ENCODE assay signal across 12 cellular contexts in the genomic region with DNA sequence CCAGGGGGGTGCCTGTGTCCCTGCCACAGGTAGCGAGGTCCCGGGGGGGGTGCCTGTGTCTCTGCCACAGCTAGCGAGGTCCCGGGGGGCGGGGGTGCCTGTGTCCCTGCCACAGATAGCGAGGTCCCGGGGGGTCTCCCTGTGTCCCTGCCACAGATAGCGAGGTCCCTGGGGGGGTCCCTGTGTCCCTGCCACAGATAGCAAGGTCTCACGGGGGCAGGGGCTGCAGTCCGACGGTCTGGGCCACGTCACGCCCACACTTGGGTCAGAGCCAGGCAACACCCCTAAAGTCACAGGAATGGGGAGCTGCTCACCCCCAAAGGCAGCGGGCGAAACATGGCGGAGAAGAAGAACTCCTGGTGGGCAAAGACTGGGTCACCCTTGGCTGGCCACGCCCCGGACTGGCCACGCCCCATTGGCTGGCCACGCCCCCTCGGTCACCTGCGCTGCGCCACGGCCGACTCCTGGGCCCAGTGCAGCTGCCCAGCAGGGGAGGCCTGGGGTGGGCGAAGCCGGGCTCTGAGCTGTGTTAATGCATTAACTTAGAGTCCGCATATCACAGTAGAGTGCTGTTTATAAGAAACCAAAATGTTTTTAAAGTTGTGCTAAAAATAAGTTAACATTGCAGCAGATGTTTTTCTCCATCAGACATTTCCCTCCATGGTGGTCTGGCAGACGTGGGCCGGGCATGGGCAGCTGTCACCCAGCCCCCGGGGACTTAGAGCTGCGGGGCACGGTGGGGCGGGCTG. TPM values are rescaled to one million over a fixed set of nuclear protein-coding genes. Genes with fewer than 3 reads are reported as not detected.
DNase-seq lines count a peak whose midpoint lies in the region; ATAC-seq and TF ChIP-seq lines count a peak whose summit lies in the region.
"Had no signal": no experiment of that assay in that cellular context is flagged by ENCODE, and none has a peak within 500 bp of the region (broad histone marks: within the 10 kb centered on the region; RNA-seq: fewer than 3 reads in every experiment).

No MANE protein-coding gene starts in this region.

- no peaks in the 10 kb centered on the region for H4K20me1 ChIP-seq in IMR-90 (ENCODE audit: insufficient read depth, low read length)
- H4K20me1 ChIP-seq in neural progenitor cell (ENCODE audit: low read depth), result no peaks in the 10 kb centered on the region

- no peak overlapping the region for H3K4me2 ChIP-seq in IMR-90 (ENCODE audit: low read depth, low read length)
- H3K4me2 ChIP-seq in neural progenitor cell, result no peak overlapping the region

- H3K56ac ChIP-seq in IMR-90 (ENCODE audit: extremely low read depth, insufficient read depth, low read length), result no peak overlapping the region

- H3K27ac Mint-ChIP-seq in neural progenitor cell, result no peak overlapping the region
- no peak overlapping the region for H3K27ac Mint-ChIP-seq in activated T-helper 1 cell treated with anti-CD3 and anti-CD28 coated beads, Interleukin-12 subunit alpha, Interleukin-12 subunit beta, Interleukin-2, Interleukin-4 antibody, amounts not matched to agents 30 ng/mL and 10 ng/mL and 1 ng/mL, durations not matched to agents 14 hours and 24 hours and 36 hours

- no peak overlapping the region for H2BK15ac ChIP-seq in IMR-90 (ENCODE audit: low read depth, low read length)

- no peak overlapping the region for H3K4me3 Mint-ChIP-seq in neural progenitor cell
- H3K4me3 Mint-ChIP-seq in activated T-helper 1 cell treated with anti-CD3 and anti-CD28 coated beads, Interleukin-12 subunit alpha, Interleukin-12 subunit beta, Interleukin-2, Interleukin-4 antibody, amounts not matched to agents 30 ng/mL and 10 ng/mL and 1 ng/mL, durations not matched to agents 14 hours and 24 hours and 36 hours, result no peak overlapping the region

- no peak overlapping the region for H3K14ac ChIP-seq in IMR-90 (replicated peaks; ENCODE audit: low read depth, low read length)

- TF ChIP-seq CTCF in GM10248 (IDR thresholded peaks at IDR 0.05; ENCODE audit: control extremely low read depth, extremely low read depth, low read depth, missing control alignments) (no peak), IMR-90 (conservative IDR thresholded peaks at IDR 0.05; ENCODE audit: low read depth, low read length) (no peak), RWPE1 (conservative IDR thresholded peaks at IDR 0.05; ENCODE audit: low read depth) (no peak), neural progenitor cell (IDR thresholded peaks at IDR 0.05) (no peak)

- no peaks in the 10 kb centered on the region for H3K27me3 ChIP-seq in IMR-90 (ENCODE audit: control insufficient read depth, insufficient read depth, low read length)
- H3K27me3 ChIP-seq in neural progenitor cell, result peaks cover under 1% of the 10 kb centered on the region
- H3K27me3 ChIP-seq: MG63 had no signal

- CTCF ChIA-PET in GM10248 (lab: Yijun Ruan, JAX) (interaction anchor here (1.8 kb wide), 1 partner anchor 14 kb away, joined by 6 read pairs; no protein-coding TSS in a partner anchor), IMR-90 (lab: Yijun Ruan, JAX) (no interaction called here), RWPE1 (lab: Yijun Ruan, JAX) (interaction anchor here (0.6 to 1.4 kb wide), 2 partner anchors 15 to 736 kb away, joined by 3 to 9 read pairs; no protein-coding TSS in a partner anchor)

- no peaks in the 10 kb centered on the region for H3K9me3 Mint-ChIP-seq in neural progenitor cell
- H3K9me3 Mint-ChIP-seq in activated T-helper 1 cell treated with anti-CD3 and anti-CD28 coated beads, Interleukin-12 subunit alpha, Interleukin-12 subunit beta, Interleukin-2, Interleukin-4 antibody, amounts not matched to agents 30 ng/mL and 10 ng/mL and 1 ng/mL, durations not matched to agents 14 hours and 24 hours and 36 hours, result no peaks in the 10 kb centered on the region

- H3K9ac ChIP-seq in IMR-90 (ENCODE audit: low read depth, low read length), result no peak overlapping the region
- no peak overlapping the region for H3K9ac ChIP-seq in neural progenitor cell

- H4K91ac ChIP-seq in IMR-90 (ENCODE audit: insufficient read depth, low read depth, low read length), result no peak overlapping the region

- no peak overlapping the region for H2AK9ac ChIP-seq in IMR-90 (replicated peaks; ENCODE audit: low read depth, low read length, poor library complexity)

- H3K9me1 ChIP-seq in IMR-90 (ENCODE audit: insufficient read depth, low read length), result no peaks in the 10 kb centered on the region

- H3K36me3 Mint-ChIP-seq in neural progenitor cell, result no peaks in the 10 kb centered on the region
- H3K36me3 Mint-ChIP-seq in activated T-helper 1 cell treated with anti-CD3 and anti-CD28 coated beads, Interleukin-12 subunit alpha, Interleukin-12 subunit beta, Interleukin-2, Interleukin-4 antibody, amounts not matched to agents 30 ng/mL and 10 ng/mL and 1 ng/mL, durations not matched to agents 14 hours and 24 hours and 36 hours (ENCODE audit: low read depth), result no peaks in the 10 kb centered on the region

- TF ChIP-seq POLR2A in IMR-90 (IDR thresholded peaks at IDR 0.05; ENCODE audit: low read depth, low read length), result no peak

- BruUV-seq in IMR-90 (replicated peaks; lab: Mats Ljungman, UMichigan), result no TSS peak

- H3K27me3 Mint-ChIP-seq in neural progenitor cell (ENCODE audit: insufficient read depth, low read depth), result no peaks in the 10 kb centered on the region
- peaks cover 3% of the 10 kb centered on the region for H3K27me3 Mint-ChIP-seq in activated T-helper 1 cell treated with anti-CD3 and anti-CD28 coated beads, Interleukin-12 subunit alpha, Interleukin-12 subunit beta, Interleukin-2, Interleukin-4 antibody, amounts not matched to agents 30 ng/mL and 10 ng/mL and 1 ng/mL, durations not matched to agents 14 hours and 24 hours and 36 hours (ENCODE audit: insufficient read depth)

- no peaks in the 10 kb centered on the region for H3F3A ChIP-seq in neural progenitor cell (ENCODE audit: low read depth)

- H2BK120ac ChIP-seq in IMR-90 (ENCODE audit: low read depth, low read length), result no peak overlapping the region

- intact Hi-C loops in IMR-90 (cut with micrococcal nuclease), result no loop called here
- intact Hi-C loops in activated T-helper 1 cell treated with anti-CD3 and anti-CD28 coated beads, Interleukin-12 subunit alpha, Interleukin-12 subunit beta, Interleukin-2, Interleukin-4 antibody, amounts not matched to agents 30 ng/mL and 10 ng/mL and 1 ng/mL, durations not matched to agents 14 hours and 24 hours and 36 hours (cut with micrococcal nuclease), result loop anchor here (10.0 kb wide), 1 partner anchor 95 kb away; no protein-coding TSS in a partner anchor

- in situ Hi-C loops in IMR-90 (cut with MboI; ENCODE audit: low sequenced_read_pairs), result no loop called here

- TF ChIP-seq RAD21 in IMR-90 (IDR thresholded peaks at IDR 0.05; ENCODE audit: low read length), result no peak

- H3K27ac ChIP-seq in IMR-90 (ENCODE audit: insufficient read depth, low read length) (no peak overlapping the region), RWPE1 (0 out of 2 replicates have a peak overlapping the region, but pooled peaks have one; percentile 4), neural progenitor cell (no peak overlapping the region)

- no peaks in the 10 kb centered on the region for H3K79me1 ChIP-seq in IMR-90 (ENCODE audit: low read depth in 1 of 2, low read length in 2 of 2)

- no peak overlapping the region for H2BK20ac ChIP-seq in IMR-90 (ENCODE audit: low read depth, low read length)

- no peak overlapping the region for H3K18ac ChIP-seq in IMR-90 (ENCODE audit: low read depth, low read length)

- peak; percentile 13; the same call in 1 of the 2 replicates for ATAC-seq in IMR-90 (ENCODE audit: low read depth)

- H3K4me1 Mint-ChIP-seq in neural progenitor cell, result no peaks in the 10 kb centered on the region
- no peaks in the 10 kb centered on the region for H3K4me1 Mint-ChIP-seq in activated T-helper 1 cell treated with anti-CD3 and anti-CD28 coated beads, Interleukin-12 subunit alpha, Interleukin-12 subunit beta, Interleukin-2, Interleukin-4 antibody, amounts not matched to agents 30 ng/mL and 10 ng/mL and 1 ng/mL, durations not matched to agents 14 hours and 24 hours and 36 hours (ENCODE audit: low read depth)

- peak; percentile 80 for DNase-seq in GM10248 (ENCODE audit: extremely low spot score)
- no peak for DNase-seq in IMR-90
- no peak for DNase-seq in RWPE1 (ENCODE audit: low spot score)
- peak; percentile 47 for DNase-seq in neural progenitor cell (ENCODE audit: low spot score)
- no peak for DNase-seq in activated T-helper 1 cell treated with anti-CD3 and anti-CD28 coated beads, Interleukin-12 subunit alpha, Interleukin-12 subunit beta, Interleukin-2, Interleukin-4 antibody, amounts not matched to agents 30 ng/mL and 10 ng/mL and 1 ng/mL, durations not matched to agents 14 hours and 24 hours and 36 hours (ENCODE audit: low spot score)
- no peak for DNase-seq in stimulated activated CD4-positive, alpha-beta T cell treated with anti-CD3 and anti-CD28 coated beads, Interleukin-2, amount 100 ng/mL, for 48 hours
- DNase-seq in Kasumi-1 (lab: John Stamatoyannopoulos, UW), result no peak
- DNase-seq: caudate nucleus, MG63, T-helper 1 cell had no signal

- no peak overlapping the region for H4K5ac ChIP-seq in IMR-90 (ENCODE audit: low read depth, low read length)

- POLR2A ChIA-PET in GM10248 (lab: Yijun Ruan, JAX) (no interaction called here), IMR-90 (lab: Charles Lee; ENCODE audit: unreplicated experiment) (no interaction called here), RWPE1 (lab: Yijun Ruan, JAX; ENCODE audit: low non-redundant PET) (interaction anchor here (0.7 kb wide), 1 partner anchor 218 kb away, joined by 4 read pairs; no protein-coding TSS in a partner anchor)

- H2BK5ac ChIP-seq in IMR-90 (ENCODE audit: low read depth, low read length, poor library complexity, severe bottlenecking), result no peak overlapping the region

- H3K23ac ChIP-seq in IMR-90 (ENCODE audit: low read depth, low read length), result no peak overlapping the region

- dilution Hi-C loops in IMR-90 (cut with HindIII; ENCODE audit: low sequenced_read_pairs, unreplicated experiment), result no loop called here

- 70% methylated on average over 12 of the region's 34 CpGs; no CpG with 5 or more reads in 1 of the 2 experiments for WGBS in IMR-90 (ENCODE audit: extremely low coverage in 2 of 2, insufficient read length in 1 of 2), 2 experiments

- no peak overlapping the region for H2AK5ac ChIP-seq in IMR-90 (ENCODE audit: low read depth, low read length)

- H3K4me1 ChIP-seq in IMR-90 (ENCODE audit: control insufficient read depth, insufficient read depth, low read length) (peaks cover 2% of the 10 kb centered on the region; the same call in 1 of the 2 replicates), neural progenitor cell (no peaks in the 10 kb centered on the region)

- H3K36me3 ChIP-seq in IMR-90 (ENCODE audit: control insufficient read depth, insufficient read depth, low read length) (no peaks in the 10 kb centered on the region), neural progenitor cell (no peaks in the 10 kb centered on the region)
- H3K36me3 ChIP-seq: MG63 had no signal

- H4K8ac ChIP-seq in IMR-90 (ENCODE audit: low read depth in 2 of 2, low read length in 2 of 2), result no peak overlapping the region

- H3K4me3 ChIP-seq in IMR-90 (ENCODE audit: insufficient read depth, low read depth, low read length), result no peak overlapping the region
- H3K4me3 ChIP-seq in neural progenitor cell, result no peak overlapping the region
- H3K4me3 ChIP-seq: MG63 had no signal

- no peak overlapping the region for H2AFZ ChIP-seq in IMR-90 (replicated peaks; ENCODE audit: low read length, poor library complexity)
- H2AFZ ChIP-seq in neural progenitor cell (replicated peaks), result no peak overlapping the region

- H3K4ac ChIP-seq in IMR-90 (ENCODE audit: low read depth, low read length), result no peak overlapping the region

- H3K9me3 ChIP-seq in IMR-90 (ENCODE audit: control insufficient read depth, insufficient read depth, low read length), result no peaks in the 10 kb centered on the region
- no peaks in the 10 kb centered on the region for H3K9me3 ChIP-seq in neural progenitor cell (ENCODE audit: low read depth)
- H3K9me3 ChIP-seq: MG63 had no signal

- no peaks in the 10 kb centered on the region for H3K79me2 ChIP-seq in neural progenitor cell (ENCODE audit: low read depth)

RNA-seq across cellular contexts. Expression of a gene that starts 7.0 kb away (rescaled TPM):
- total RNA-seq in IMR-90 (2012; rRNA removed), result not detected in 2 replicates
- polyA plus RNA-seq in IMR-90 (2012; rRNA removed), result 0.16 and 0.17 TPM in 2 replicates
- 0.08 and 0.25 TPM in 2 replicates for polyA plus RNA-seq in IMR-90 (2012; cell fraction: cytosol; rRNA removed)
- polyA plus RNA-seq in IMR-90 (2012; cell fraction: nucleus; rRNA removed; ENCODE audit: low replicate concordance), result 1.3 and 3.4 TPM in 2 replicates
- total RNA-seq in neural progenitor cell (ENCODE audit: low replicate concordance), result 0.39 and 0.65 TPM in 2 replicates
- total RNA-seq in activated T-helper 1 cell treated with anti-CD3 and anti-CD28 coated beads, Interleukin-12 subunit alpha, Interleukin-12 subunit beta, Interleukin-2, Interleukin-4 antibody, amounts not matched to agents 30 ng/mL and 10 ng/mL and 1 ng/mL, durations not matched to agents 14 hours and 24 hours and 36 hours, result 0.49 and 0.54 TPM in 2 replicates
- total RNA-seq: fibroblast of villous mesenchyme had no signal

RNA-seq across cellular contexts. Expression of a gene that starts 7.2 kb away (rescaled TPM):
- 1.1 and 1.7 TPM in 2 replicates for total RNA-seq in IMR-90 (2012; rRNA removed)
- polyA plus RNA-seq in IMR-90 (2012; rRNA removed), result 7.4 and 10.2 TPM in 2 replicates
- polyA plus RNA-seq in IMR-90 (2012; cell fraction: cytosol; rRNA removed), result 5.4 and 9.9 TPM in 2 replicates
- polyA plus RNA-seq in IMR-90 (2012; cell fraction: nucleus; rRNA removed; ENCODE audit: low replicate concordance), result 24.4 and 50.7 TPM in 2 replicates
- total RNA-seq in neural progenitor cell (ENCODE audit: low replicate concordance), result 4.7 and 25.1 TPM in 2 replicates
- total RNA-seq in activated T-helper 1 cell treated with anti-CD3 and anti-CD28 coated beads, Interleukin-12 subunit alpha, Interleukin-12 subunit beta, Interleukin-2, Interleukin-4 antibody, amounts not matched to agents 30 ng/mL and 10 ng/mL and 1 ng/mL, durations not matched to agents 14 hours and 24 hours and 36 hours, result 4.8 and 4.9 TPM in 2 replicates

RNA-seq across cellular contexts. Expression of a gene that starts 11.0 kb away (rescaled TPM):
- not detected in 2 replicates for total RNA-seq in IMR-90 (2012; rRNA removed)
- 0.07 TPM in 2 replicates for polyA plus RNA-seq in IMR-90 (2012; rRNA removed)
- 0.06 and 0.11 TPM in 2 replicates for polyA plus RNA-seq in IMR-90 (2012; cell fraction: cytosol; rRNA removed)
- polyA plus RNA-seq in IMR-90 (2012; cell fraction: nucleus; rRNA removed; ENCODE audit: low replicate concordance), result 0.37 and 0.78 TPM in 2 replicates
- not detected in 2 replicates for total RNA-seq in neural progenitor cell (ENCODE audit: low replicate concordance)
- total RNA-seq in activated T-helper 1 cell treated with anti-CD3 and anti-CD28 coated beads, Interleukin-12 subunit alpha, Interleukin-12 subunit beta, Interleukin-2, Interleukin-4 antibody, amounts not matched to agents 30 ng/mL and 10 ng/mL and 1 ng/mL, durations not matched to agents 14 hours and 24 hours and 36 hours, result not detected in 2 replicates
- total RNA-seq: mesenteric fat pad had no signal

RNA-seq across cellular contexts. Expression of a gene that starts 29.0 kb away (rescaled TPM):
- 7.7 and 10.0 TPM in 2 replicates for total RNA-seq in IMR-90 (2012; rRNA removed)
- 40.9 and 45.9 TPM in 2 replicates for polyA plus RNA-seq in IMR-90 (2012; rRNA removed)
- polyA plus RNA-seq in IMR-90 (2012; cell fraction: cytosol; rRNA removed), result 26.6 and 33.5 TPM in 2 replicates
- 116 and 241 TPM in 2 replicates for polyA plus RNA-seq in IMR-90 (2012; cell fraction: nucleus; rRNA removed; ENCODE audit: low replicate concordance)
- total RNA-seq in neural progenitor cell (ENCODE audit: low replicate concordance), result 17.1 and 62.0 TPM in 2 replicates
- 57.2 and 58.9 TPM in 2 replicates for total RNA-seq in activated T-helper 1 cell treated with anti-CD3 and anti-CD28 coated beads, Interleukin-12 subunit alpha, Interleukin-12 subunit beta, Interleukin-2, Interleukin-4 antibody, amounts not matched to agents 30 ng/mL and 10 ng/mL and 1 ng/mL, durations not matched to agents 14 hours and 24 hours and 36 hours

Comparison
In these comparisons a context has a peak if more than half of its experiments do, and no peak if none do; other contexts are left out.
1. DNase-seq: peak in GM10248 (single experiment) and neural progenitor cell (single experiment); none in IMR-90 (single experiment), RWPE1 (single experiment), activated T-helper 1 cell treated with anti-CD3 and anti-CD28 coated beads, Interleukin-12 subunit alpha, Interleukin-12 subunit beta, Interleukin-2, Interleukin-4 antibody, amounts not matched to agents 30 ng/mL and 10 ng/mL and 1 ng/mL, durations not matched to agents 14 hours and 24 hours and 36 hours (single experiment), stimulated activated CD4-positive, alpha-beta T cell treated with anti-CD3 and anti-CD28 coated beads, Interleukin-2, amount 100 ng/mL, for 48 hours (0 of 2) and Kasumi-1 (0 of 2).